1 cellular context compared by ENCODE assay signal in the genomic region with DNA sequence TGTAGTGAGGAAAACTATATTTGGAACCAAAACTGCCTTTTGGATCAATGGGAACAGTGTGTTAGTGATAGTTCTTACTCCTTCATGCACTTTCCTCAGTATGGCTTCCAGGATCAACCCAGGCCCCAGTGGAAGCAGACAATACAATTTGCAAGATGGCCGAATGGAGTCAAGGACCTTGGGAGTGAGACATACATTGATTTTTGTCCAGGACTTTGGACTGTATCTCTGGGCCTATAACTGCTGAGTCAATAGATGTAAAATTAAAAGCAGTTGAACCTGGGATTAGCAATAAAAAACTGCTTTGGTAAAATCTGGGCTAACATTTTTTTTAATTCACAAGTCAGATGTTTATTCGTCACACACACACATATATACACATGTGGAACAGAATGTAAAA.
TF ChIP-seq lines count a peak whose summit lies in the region.

No MANE protein-coding gene starts in this region.

TF ChIP-seq in neural cell, 6 proteins besides CTCF, POLR2A, EP300 and RAD21 (continued from another document):
- TF ChIP-seq, protein P1, sequence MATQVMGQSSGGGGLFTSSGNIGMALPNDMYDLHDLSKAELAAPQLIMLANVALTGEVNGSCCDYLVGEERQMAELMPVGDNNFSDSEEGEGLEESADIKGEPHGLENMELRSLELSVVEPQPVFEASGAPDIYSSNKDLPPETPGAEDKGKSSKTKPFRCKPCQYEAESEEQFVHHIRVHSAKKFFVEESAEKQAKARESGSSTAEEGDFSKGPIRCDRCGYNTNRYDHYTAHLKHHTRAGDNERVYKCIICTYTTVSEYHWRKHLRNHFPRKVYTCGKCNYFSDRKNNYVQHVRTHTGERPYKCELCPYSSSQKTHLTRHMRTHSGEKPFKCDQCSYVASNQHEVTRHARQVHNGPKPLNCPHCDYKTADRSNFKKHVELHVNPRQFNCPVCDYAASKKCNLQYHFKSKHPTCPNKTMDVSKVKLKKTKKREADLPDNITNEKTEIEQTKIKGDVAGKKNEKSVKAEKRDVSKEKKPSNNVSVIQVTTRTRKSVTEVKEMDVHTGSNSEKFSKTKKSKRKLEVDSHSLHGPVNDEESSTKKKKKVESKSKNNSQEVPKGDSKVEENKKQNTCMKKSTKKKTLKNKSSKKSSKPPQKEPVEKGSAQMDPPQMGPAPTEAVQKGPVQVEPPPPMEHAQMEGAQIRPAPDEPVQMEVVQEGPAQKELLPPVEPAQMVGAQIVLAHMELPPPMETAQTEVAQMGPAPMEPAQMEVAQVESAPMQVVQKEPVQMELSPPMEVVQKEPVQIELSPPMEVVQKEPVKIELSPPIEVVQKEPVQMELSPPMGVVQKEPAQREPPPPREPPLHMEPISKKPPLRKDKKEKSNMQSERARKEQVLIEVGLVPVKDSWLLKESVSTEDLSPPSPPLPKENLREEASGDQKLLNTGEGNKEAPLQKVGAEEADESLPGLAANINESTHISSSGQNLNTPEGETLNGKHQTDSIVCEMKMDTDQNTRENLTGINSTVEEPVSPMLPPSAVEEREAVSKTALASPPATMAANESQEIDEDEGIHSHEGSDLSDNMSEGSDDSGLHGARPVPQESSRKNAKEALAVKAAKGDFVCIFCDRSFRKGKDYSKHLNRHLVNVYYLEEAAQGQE (IDR thresholded peaks at IDR 0.05; ENCODE audit: borderline replicate concordance): no peak
- TF ChIP-seq MXI1 (conservative IDR thresholded peaks at IDR 0.05; ENCODE audit: poor library complexity, severe bottlenecking) (no peak), EZH2 (IDR thresholded peaks at IDR 0.05; ENCODE audit: borderline replicate concordance, insufficient read depth, low read length, poor library complexity, severe bottlenecking) (no peak), SMC3 (conservative IDR thresholded peaks at IDR 0.05; ENCODE audit: poor library complexity) (no peak), POLR2AphosphoS5 (IDR thresholded peaks at IDR 0.05) (no peak)
